In the genomic region with DNA sequence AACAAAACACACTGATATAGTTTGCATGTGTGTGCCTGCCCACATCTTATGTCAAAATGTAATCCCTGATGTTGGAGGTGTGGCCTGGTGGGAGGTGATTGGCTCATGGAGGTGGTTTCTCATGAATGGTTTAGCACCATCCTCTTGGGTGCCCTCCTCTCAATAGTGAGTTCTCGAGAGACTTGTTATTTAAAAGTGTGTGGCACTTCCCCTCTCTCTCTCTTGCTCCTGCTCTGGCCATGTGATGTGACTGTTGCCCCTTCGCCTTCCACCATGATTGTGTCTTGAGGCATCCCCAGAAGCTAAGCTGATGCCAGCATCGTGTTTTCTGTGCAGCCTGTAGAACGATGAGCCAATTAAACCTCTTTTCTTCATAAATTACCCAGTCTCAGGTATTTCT, we compare ENCODE assay signal across 16 cellular contexts.
A peak's percentile ranks its signal among the peaks of the same experiment; 100 is the strongest.
DNase-seq lines count a peak whose midpoint lies in the region; ATAC-seq, FAIRE-seq and TF ChIP-seq lines count a peak whose summit lies in the region.
"Had no signal": no experiment of that assay in that cellular context is flagged by ENCODE, and none has a peak within 500 bp of the region (broad histone marks: within the 10 kb centered on the region; RNA-seq: fewer than 3 reads in every experiment).

No MANE protein-coding gene starts in this region.

- peaks cover 34% of the 10 kb centered on the region for H3K79me2 ChIP-seq in K562 (ENCODE audit: control insufficient read depth, insufficient read depth, low read length)

- no peaks in the 10 kb centered on the region for H3K36me3 ChIP-seq in K562 (ENCODE audit: control insufficient read depth, insufficient read depth, low read length)
- H3K36me3 ChIP-seq: BLaER1 treated with 17β-estradiol and CSF1 and Interleukin-3, amounts not matched to agents 10 nM and 100 nM had no signal

- no peak overlapping the region for H3K27ac ChIP-seq in K562 (ENCODE audit: extremely low read depth, low read depth, low read length)
- H3K27ac ChIP-seq: BLaER1 treated with 17β-estradiol and CSF1 and Interleukin-3, amounts not matched to agents 10 nM and 100 nM had no signal

- WGBS in K562 (ENCODE audit: insufficient coverage, low coverage, missing lambda C conversion rate): 35% methylated on average over 4 of the region's 4 CpGs

- DNase-seq in NCI-H748 (lab: John Stamatoyannopoulos, UW; ENCODE audit: unreplicated experiment) (peak; percentile 13), NCI-H748 treated with DMSO at 0.1 percent for 48 hours (lab: John Stamatoyannopoulos, UW) (no peak), NAMALWA (ENCODE audit: low spot score) (peak; percentile 4), K562 (ENCODE audit: extremely low read depth in 1 of 4, low spot score in 3 of 4) (peak in 1 of 4 experiments; percentile 65), DMS79 (lab: John Stamatoyannopoulos, UW) (no peak), cortex of kidney (lab: John Stamatoyannopoulos, UW) (no peak)
- no peak for DNase-seq in effector CD8-positive, alpha-beta T cell (lab: John Stamatoyannopoulos, UW)
- DNase-seq: ACHN; Calu3; CD4-positive, alpha-beta T cell; GOT3; H9; KBM-7 had no signal

- BruUV-seq in K562 (replicated peaks; lab: Mats Ljungman, UMichigan): no TSS peak

- POLR2A ChIA-PET in K562 (lab: Yijun Ruan, JAX): interaction anchor here (0.6 to 3.6 kb wide), 3 partner anchors 9 to 628 kb away, joined by 3 to 41 read pairs (median 5); no protein-coding TSS in a partner anchor

- no peak for TF ChIP-seq POLR2A in K562 (conservative IDR thresholded peaks at IDR 0.05)

- no peaks in the 10 kb centered on the region for H3K27me3 ChIP-seq in K562 (ENCODE audit: control insufficient read depth in 2 of 2, insufficient read depth in 2 of 2, low read length in 2 of 2)
- H3K27me3 ChIP-seq: BLaER1 treated with 17β-estradiol and CSF1 and Interleukin-3, amounts not matched to agents 10 nM and 100 nM had no signal

- TF ChIP-seq EP300 in K562 (IDR thresholded peaks at IDR 0.05; ENCODE audit: low read length): no peak

- peak; percentile 65 for FAIRE-seq in K562 (lab: Jason Lieb, UNC)
- FAIRE-seq: G401.6, GM12891 had no signal

- H3K9me1 ChIP-seq in K562 (ENCODE audit: control insufficient read depth, insufficient read depth, low read length): no peaks in the 10 kb centered on the region

- intact Hi-C loops in K562 (cut with micrococcal nuclease): loop anchor here (2.0 to 10.0 kb wide), 3 partner anchors 138 to 508 kb away; a partner anchor contains a TSS

- 0 out of 2 replicates have a peak, but pooled peaks cover 5% of the 10 kb centered on the region for H3K9me3 ChIP-seq in K562 (replicated peaks; ENCODE audit: control insufficient read depth, insufficient read depth, low read depth, low read length)

- peak overlapping the region; percentile 74 for H3K4me2 ChIP-seq in K562 (ENCODE audit: insufficient read depth, low read length)
- H3K4me2 ChIP-seq: BLaER1 treated with 17β-estradiol and CSF1 and Interleukin-3, amounts not matched to agents 10 nM and 100 nM had no signal

- TF ChIP-seq CTCF in K562 (IDR thresholded peaks at IDR 0.05 in 2 of 3, conservative IDR thresholded peaks at IDR 0.05 in 1 of 3; ENCODE audit: insufficient read depth in 2 of 3, low read depth in 1 of 3, low read length in 3 of 3): no peak

- in situ Hi-C loops in K562 (cut with MboI): no loop called here

- ATAC-seq in K562: peak; percentile 38

- H3K4me1 ChIP-seq in K562 (replicated peaks in 1 of 2; ENCODE audit: control insufficient read depth in 2 of 2, insufficient read depth in 2 of 2, low read length in 2 of 2): peaks cover 5 to 9% of the 10 kb centered on the region in 2 experiments; a peak in 4 of 5 replicates

- no peak for TF ChIP-seq RAD21 in K562 (CRISPR knock-in tag; conservative IDR thresholded peaks at IDR 0.05 in 1 of 2, IDR thresholded peaks at IDR 0.05 in 1 of 2)

- H2AFZ ChIP-seq in K562 (ENCODE audit: low read depth, low read length): peak overlapping the region; percentile 95

- CTCF ChIA-PET in K562 (lab: Yijun Ruan, JAX; ENCODE audit: low intra/inter-chr PET ratio): no interaction called here

- H3K4me3 ChIP-seq in K562: 0 out of 2 replicates have a peak overlapping the region, but pooled peaks have one; percentile 46
- H3K4me3 ChIP-seq: BLaER1 treated with 17β-estradiol and CSF1 and Interleukin-3, amounts not matched to agents 10 nM and 100 nM had no signal

- H4K20me1 ChIP-seq in K562 (replicated peaks; ENCODE audit: control insufficient read depth, insufficient read depth, low read length): no peaks in the 10 kb centered on the region
- H4K20me1 ChIP-seq: BLaER1 treated with 17β-estradiol and CSF1 and Interleukin-3, amounts not matched to agents 10 nM and 100 nM had no signal

- peak overlapping the region in 1 of 2 experiments; percentile 74; a peak in 1 of 4 replicates for H3K9ac ChIP-seq in K562 (ENCODE audit: insufficient read depth in 1 of 2, low read depth in 2 of 2, low read length in 2 of 2)
- H3K9ac ChIP-seq: BLaER1 treated with 17β-estradiol and CSF1 and Interleukin-3, amounts not matched to agents 10 nM and 100 nM had no signal

TF ChIP-seq in K562, 482 proteins besides CTCF, POLR2A, EP300 and RAD21 (continues in another document):
- TF ChIP-seq, protein P1, sequence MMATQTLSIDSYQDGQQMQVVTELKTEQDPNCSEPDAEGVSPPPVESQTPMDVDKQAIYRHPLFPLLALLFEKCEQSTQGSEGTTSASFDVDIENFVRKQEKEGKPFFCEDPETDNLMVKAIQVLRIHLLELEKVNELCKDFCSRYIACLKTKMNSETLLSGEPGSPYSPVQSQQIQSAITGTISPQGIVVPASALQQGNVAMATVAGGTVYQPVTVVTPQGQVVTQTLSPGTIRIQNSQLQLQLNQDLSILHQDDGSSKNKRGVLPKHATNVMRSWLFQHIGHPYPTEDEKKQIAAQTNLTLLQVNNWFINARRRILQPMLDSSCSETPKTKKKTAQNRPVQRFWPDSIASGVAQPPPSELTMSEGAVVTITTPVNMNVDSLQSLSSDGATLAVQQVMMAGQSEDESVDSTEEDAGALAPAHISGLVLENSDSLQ (IDR thresholded peaks at IDR 0.05): 0 out of 2 replicates have a peak, but pooled peaks have one; percentile 13
- TF ChIP-seq ZBED1 (IDR thresholded peaks at IDR 0.05): no peak
- TF ChIP-seq GABPB1 (CRISPR knock-in tag; IDR thresholded peaks at IDR 0.05): no peak
- TF ChIP-seq CHD2 (IDR thresholded peaks at IDR 0.05; ENCODE audit: low read depth, low read length): peak; percentile 76
- no peak for TF ChIP-seq CREM (IDR thresholded peaks at IDR 0.05; ENCODE audit: low read depth)
- TF ChIP-seq PRPF4 (IDR thresholded peaks at IDR 0.05; ENCODE audit: insufficient read depth, low read depth, low read length, poor library complexity, severe bottlenecking): no peak
- TF ChIP-seq ZNF12 (CRISPR knock-in tag; IDR thresholded peaks at IDR 0.05): no peak
- TF ChIP-seq, protein P2, sequence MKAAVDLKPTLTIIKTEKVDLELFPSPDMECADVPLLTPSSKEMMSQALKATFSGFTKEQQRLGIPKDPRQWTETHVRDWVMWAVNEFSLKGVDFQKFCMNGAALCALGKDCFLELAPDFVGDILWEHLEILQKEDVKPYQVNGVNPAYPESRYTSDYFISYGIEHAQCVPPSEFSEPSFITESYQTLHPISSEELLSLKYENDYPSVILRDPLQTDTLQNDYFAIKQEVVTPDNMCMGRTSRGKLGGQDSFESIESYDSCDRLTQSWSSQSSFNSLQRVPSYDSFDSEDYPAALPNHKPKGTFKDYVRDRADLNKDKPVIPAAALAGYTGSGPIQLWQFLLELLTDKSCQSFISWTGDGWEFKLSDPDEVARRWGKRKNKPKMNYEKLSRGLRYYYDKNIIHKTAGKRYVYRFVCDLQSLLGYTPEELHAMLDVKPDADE (conservative IDR thresholded peaks at IDR 0.05; ENCODE audit: control insufficient read depth, low read depth, low read length): no peak
- TF ChIP-seq ZNF75A (CRISPR knock-in tag; IDR thresholded peaks at IDR 0.05): no peak
- 0 out of 2 replicates have a peak, but pooled peaks have one; percentile 42 for TF ChIP-seq EHMT2 (IDR thresholded peaks at IDR 0.05)
- no peak for TF ChIP-seq ZNF778 (CRISPR knock-in tag; IDR thresholded peaks at IDR 0.05)
- TF ChIP-seq, protein P3, sequence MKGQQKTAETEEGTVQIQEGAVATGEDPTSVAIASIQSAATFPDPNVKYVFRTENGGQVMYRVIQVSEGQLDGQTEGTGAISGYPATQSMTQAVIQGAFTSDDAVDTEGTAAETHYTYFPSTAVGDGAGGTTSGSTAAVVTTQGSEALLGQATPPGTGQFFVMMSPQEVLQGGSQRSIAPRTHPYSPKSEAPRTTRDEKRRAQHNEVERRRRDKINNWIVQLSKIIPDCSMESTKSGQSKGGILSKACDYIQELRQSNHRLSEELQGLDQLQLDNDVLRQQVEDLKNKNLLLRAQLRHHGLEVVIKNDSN (CRISPR knock-in tag; IDR thresholded peaks at IDR 0.05): peak; percentile 45
- no peak for TF ChIP-seq ZNF584 (CRISPR knock-in tag; IDR thresholded peaks at IDR 0.05; ENCODE audit: low read depth)
- TF ChIP-seq ZNF766 (CRISPR knock-in tag; conservative IDR thresholded peaks at IDR 0.05): peak; percentile 69
- TF ChIP-seq CHD4 (IDR thresholded peaks at IDR 0.05; ENCODE audit: insufficient read depth, insufficient replicate concordance, low read depth, low read length, poor library complexity, severe bottlenecking): no peak
- no peak for TF ChIP-seq HMGN3 (IDR thresholded peaks at IDR 0.05; ENCODE audit: borderline replicate concordance, extremely low read depth, insufficient read length, low read depth, low read length)
- TF ChIP-seq MYBL2 (IDR thresholded peaks at IDR 0.05; ENCODE audit: low read depth): peak; percentile 55; the same call in 1 of the 2 replicates
- TF ChIP-seq MYBL2 (CRISPR knock-in tag; IDR thresholded peaks at IDR 0.05; ENCODE audit: borderline replicate concordance): no peak
- TF ChIP-seq SPI1 (IDR thresholded peaks at IDR 0.05; ENCODE audit: borderline replicate concordance, low read depth, low read length): peak; percentile 70
- TF ChIP-seq CHD1 (IDR thresholded peaks at IDR 0.05; ENCODE audit: low read length): no peak
- TF ChIP-seq RBM25 (IDR thresholded peaks at IDR 0.05; ENCODE audit: low read depth, low read length, severe bottlenecking): peak; percentile 11
- TF ChIP-seq YY1 (IDR thresholded peaks at IDR 0.05; ENCODE audit: borderline replicate concordance in 1 of 3, control insufficient read depth in 1 of 3, extremely low read depth in 1 of 3, insufficient read depth in 3 of 3, insufficient read length in 1 of 3, insufficient replicate concordance in 2 of 3, low read depth in 1 of 3, low read length in 2 of 3): peak in 1 of 3 experiments; percentile 27
- 0 out of 2 replicates have a peak, but pooled peaks have one; percentile 24 for TF ChIP-seq CTBP1 (IDR thresholded peaks at IDR 0.05; ENCODE audit: borderline replicate concordance)
- TF ChIP-seq L3MBTL2 (IDR thresholded peaks at IDR 0.05): peak; percentile 56; the same call in 1 of the 2 replicates
- no peak for TF ChIP-seq ZNF586 (CRISPR knock-in tag; conservative IDR thresholded peaks at IDR 0.05)

Comparison
In these comparisons a context has a peak if more than half of its experiments do, and no peak if none do; other contexts are left out.
1. DNase-seq: peak in NCI-H748 (single experiment) and NAMALWA (single experiment); none in NCI-H748 treated with DMSO at 0.1 percent for 48 hours (single experiment), effector CD8-positive, alpha-beta T cell (single experiment), DMS79 (single experiment) and cortex of kidney (single experiment).